In genomic region chr7:47580811-47581331, GRCh38 we compare ENCODE assay signal across 8 cellular contexts. TPM values are rescaled to one million over a fixed set of nuclear protein-coding genes. Genes with fewer than 3 reads are reported as not detected.
DNase-seq lines count a peak whose midpoint lies in the region; ATAC-seq and TF ChIP-seq lines count a peak whose summit lies in the region.

No MANE protein-coding gene starts in this region.

- H3K36me3 ChIP-seq in PC-3 (ENCODE audit: low read depth, low read length), result 0 out of 2 replicates have a peak, but pooled peaks cover 3% of the 10 kb centered on the region
- no peaks in the 10 kb centered on the region for H3K36me3 ChIP-seq in ovary

- POLR2A ChIA-PET in PC-3 (lab: Charles Lee; ENCODE audit: unreplicated experiment), result interaction anchor here (0.6 kb wide), 1 partner anchor 42 kb away, joined by 5 read pairs; no protein-coding TSS in a partner anchor

- no peaks in the 10 kb centered on the region for H3K9me2 ChIP-seq in PC-3 (replicated peaks; ENCODE audit: low read length)

- H3F3A ChIP-seq in PC-3 (ENCODE audit: low read length, unreplicated experiment), result peaks cover 8% of the 10 kb centered on the region

- TF ChIP-seq CTCF in PC-3 (conservative IDR thresholded peaks at IDR 0.05; ENCODE audit: low read depth, low read length) (peak; percentile 35; the same call in 1 of the 2 replicates), ovary (IDR thresholded peaks at IDR 0.05) (no peak)

- ATAC-seq in PC-3 (peak; percentile 9), GM19351 (IDR thresholded peaks at IDR 0.05; ENCODE audit: unreplicated experiment) (no peak)

- peaks cover 61% of the 10 kb centered on the region for H3K4me1 ChIP-seq in PC-3 (ENCODE audit: insufficient read depth, low read length)
- peaks cover 42% of the 10 kb centered on the region for H3K4me1 ChIP-seq in ovary (ENCODE audit: insufficient read depth)

- H3K27me3 ChIP-seq in PC-3 (ENCODE audit: low read length), result no peaks in the 10 kb centered on the region
- H3K27me3 ChIP-seq in ovary, result no peaks in the 10 kb centered on the region

- H3K9me3 ChIP-seq in PC-3 (ENCODE audit: low read length) (no peaks in the 10 kb centered on the region), ovary (no peaks in the 10 kb centered on the region)

- CTCF ChIA-PET in PC-3 (lab: Charles Lee), result interaction anchor here (0.7 kb wide), 1 partner anchor 206 kb away, joined by 5 read pairs; no protein-coding TSS in a partner anchor

- 1 to 3% (median 1%) methylated on average over 15 of the region's 15 CpGs for WGBS in ovary, 3 donors

- H3K79me2 ChIP-seq in PC-3 (ENCODE audit: low read length), result peaks cover 67% of the 10 kb centered on the region

- H3K9ac ChIP-seq in PC-3 (ENCODE audit: low read length), result peak overlapping the region; percentile 99

- H3K4me3 ChIP-seq in PC-3 (ENCODE audit: low read length) (peak overlapping the region; percentile 89), ovary (peak overlapping the region; percentile 64)

- peak overlapping the region; percentile 94 for H3K4me2 ChIP-seq in PC-3 (ENCODE audit: low read length)

- H4K20me1 ChIP-seq in PC-3 (ENCODE audit: low read length), result no peaks in the 10 kb centered on the region

- TF ChIP-seq EP300 in ovary (IDR thresholded peaks at IDR 0.05), result no peak

- H2AFZ ChIP-seq in PC-3 (ENCODE audit: low read length), result no peak overlapping the region; the same call in 1 of the 2 replicates

- peak; percentile 70 for DNase-seq in Daoy (ENCODE audit: low read depth)
- DNase-seq in PC-3, result peak; percentile 44
- peak; percentile 35 for DNase-seq in fibroblast of peridontal ligament (ENCODE audit: extremely low read depth)
- DNase-seq in ovary, result peak in 2 of 5 donors; percentile 36 to 50
- DNase-seq in NCI-H1105 treated with DMSO at 0.1 percent for 48 hours (lab: John Stamatoyannopoulos, UW), result no peak
- DNase-seq in RKO (ENCODE audit: low spot score), result no peak
- DNase-seq in T-helper 1 cell, result no peak

- intact Hi-C loops in PC-3 (cut with micrococcal nuclease) (loop anchor here (5.0 kb wide), 2 partner anchors 86 to 314 kb away; no protein-coding TSS in a partner anchor), ovary (cut with DNase I) (loop anchor here in 2 of 4 donors (10.0 kb wide), 1 partner anchor 224 kb away; no protein-coding TSS in a partner anchor)

- peak overlapping the region; percentile 95 for H3K27ac ChIP-seq in PC-3 (ENCODE audit: low read length)
- peak overlapping the region; percentile 72 to 81 for H3K27ac ChIP-seq in ovary

- no peak for TF ChIP-seq POLR2A in ovary (IDR thresholded peaks at IDR 0.05)

- TSS peak; percentile 42 for BruUV-seq in PC-3 (replicated peaks; lab: Mats Ljungman, UMichigan)

RNA-seq across cellular contexts. Expression of gene TNS3, which starts 1.0 kb away (rescaled TPM):
- 58.3 and 58.4 TPM in 2 replicates for total RNA-seq in Daoy (2014; rRNA removed; shearing (Covaris generic))
- total RNA-seq in PC-3 (2014; rRNA removed) (71.4 and 72.3 TPM in 2 replicates), ovary (100 to 1,000 TPM in 3 of 7 donors, 10 to 100 TPM in 4; 46.1 to 137 (median 96.3) TPM)
- polyA plus RNA-seq in ovary, result 10 to 100 TPM; 36.6 to 91.3 TPM

Comparison
In these comparisons a context has a peak if more than half of its experiments do, and no peak if none do; other contexts are left out.
1. DNase-seq: peak in Daoy (single experiment), PC-3 (single experiment) and fibroblast of peridontal ligament (single experiment); none in NCI-H1105 treated with DMSO at 0.1 percent for 48 hours (single experiment), RKO (single experiment) and T-helper 1 cell (0 of 5).